8 cellular contexts compared by ENCODE assay signal in the genomic region with DNA sequence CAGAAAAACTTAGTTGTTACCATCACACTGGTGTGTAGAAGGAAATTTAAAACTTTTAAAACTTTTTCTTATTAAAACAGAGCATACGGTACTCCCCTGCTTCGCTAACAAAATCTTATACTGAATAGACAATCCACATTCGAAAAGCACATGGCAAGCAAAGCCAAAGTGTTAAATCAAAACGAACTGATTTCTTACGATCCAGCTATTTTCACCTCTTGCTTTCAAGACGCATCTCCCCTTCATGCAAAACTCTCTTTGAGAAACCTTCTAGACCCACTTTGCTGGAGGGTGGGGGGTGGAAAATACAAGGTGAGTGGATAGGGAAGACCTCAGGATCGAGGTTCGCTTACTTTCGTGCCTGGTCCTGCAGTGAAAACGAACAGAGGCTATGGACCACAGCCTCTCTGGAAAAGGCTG. TPM values are rescaled to one million over a fixed set of nuclear protein-coding genes. Genes with fewer than 3 reads are reported as not detected.
DNase-seq lines count a peak whose midpoint lies in the region; ATAC-seq and TF ChIP-seq lines count a peak whose summit lies in the region.

No MANE protein-coding gene starts in this region.

- peak; percentile 1; the same call in 1 of the 2 replicates for TF ChIP-seq RAD21 in Ishikawa (IDR thresholded peaks at IDR 0.05; ENCODE audit: low read depth)

- ATAC-seq in naive thymus-derived CD4-positive, alpha-beta T cell = no peak
- no peak for ATAC-seq in HG03175 (IDR thresholded peaks at IDR 0.05; ENCODE audit: unreplicated experiment)
- no peak for ATAC-seq in GM18505 (IDR thresholded peaks at IDR 0.05; ENCODE audit: unreplicated experiment)

- peaks cover 29% of the 10 kb centered on the region in 2 donors for H3K4me1 ChIP-seq in naive thymus-derived CD4-positive, alpha-beta T cell (ENCODE audit: control insufficient read depth in 2 of 2, insufficient read depth in 2 of 2, low read length in 2 of 2)

- TF ChIP-seq POLR2A in GM18505 (IDR thresholded peaks at IDR 0.05; ENCODE audit: borderline replicate concordance, extremely low read depth, insufficient read depth, insufficient read length) = no peak

- H3K9me3 Mint-ChIP-seq in naive thymus-derived CD4-positive, alpha-beta T cell = peaks cover 0 to 2% (median 0%) of the 10 kb centered on the region in 11 donors

- no peak for DNase-seq in BJ (ENCODE audit: low read depth)
- no peak for DNase-seq in choroid plexus epithelial cell (ENCODE audit: low read depth)
- no peak for DNase-seq in naive thymus-derived CD4-positive, alpha-beta T cell
- DNase-seq in NCI-H2227 treated with DMSO at 0.1 percent for 48 hours (lab: John Stamatoyannopoulos, UW) = no peak
- DNase-seq in NCI-H1436 (lab: John Stamatoyannopoulos, UW) = no peak

- H3K9me3 ChIP-seq in naive thymus-derived CD4-positive, alpha-beta T cell (ENCODE audit: control insufficient read depth in 2 of 3, low read length in 3 of 3) = no peaks in the 10 kb centered on the region

- TF ChIP-seq EP300 in Ishikawa (IDR thresholded peaks at IDR 0.05; ENCODE audit: borderline replicate concordance) = no peak

- H3K27ac Mint-ChIP-seq in naive thymus-derived CD4-positive, alpha-beta T cell = peak overlapping the region; percentile 91 to 99 (median 95)

- H3K36me3 Mint-ChIP-seq in naive thymus-derived CD4-positive, alpha-beta T cell = peaks cover 9 to 28% (median 12%) of the 10 kb centered on the region in 5 donors

- peaks cover 42 to 79% (median 68%) of the 10 kb centered on the region in 7 donors for H3K4me1 Mint-ChIP-seq in naive thymus-derived CD4-positive, alpha-beta T cell

- TF ChIP-seq CTCF in BJ (IDR thresholded peaks at IDR 0.05; ENCODE audit: insufficient read depth, low read depth, low read length) (no peak), choroid plexus epithelial cell (conservative IDR thresholded peaks at IDR 0.05; ENCODE audit: low read depth, low read length) (no peak)

- H3K36me3 ChIP-seq in BJ (ENCODE audit: control insufficient read depth, insufficient read depth, low read length) = no peaks in the 10 kb centered on the region
- peaks cover 0 to 12% (median 0%) of the 10 kb centered on the region in 3 experiments for H3K36me3 ChIP-seq in naive thymus-derived CD4-positive, alpha-beta T cell (ENCODE audit: control insufficient read depth in 2 of 3, insufficient read depth in 3 of 3, low read length in 3 of 3)

- intact Hi-C loops in naive thymus-derived CD4-positive, alpha-beta T cell (cut with micrococcal nuclease) = loop anchor here (1.0 to 10.0 kb wide), 6 partner anchors 35 to 1885 kb away; a partner anchor contains a TSS

- peak overlapping the region; percentile 94 for H3K27ac ChIP-seq in naive thymus-derived CD4-positive, alpha-beta T cell (ENCODE audit: low read depth, low read length)

- H3K27me3 Mint-ChIP-seq in naive thymus-derived CD4-positive, alpha-beta T cell = peaks cover 0 to 3% (median 0%) of the 10 kb centered on the region in 5 donors

- no peaks in the 10 kb centered on the region for H3K27me3 ChIP-seq in BJ (ENCODE audit: control insufficient read depth, insufficient read depth, low read length)
- no peaks in the 10 kb centered on the region for H3K27me3 ChIP-seq in naive thymus-derived CD4-positive, alpha-beta T cell (ENCODE audit: control insufficient read depth in 2 of 2, insufficient read depth in 2 of 2, low read length in 2 of 2)

- CTCF ChIA-PET in BJ (lab: Yijun Ruan, JAX) = no interaction called here
- CTCF ChIA-PET in naive thymus-derived CD4-positive, alpha-beta T cell (lab: Charles Lee) = no interaction called here

- peak overlapping the region; percentile 87 to 99 (median 97) for H3K4me3 Mint-ChIP-seq in naive thymus-derived CD4-positive, alpha-beta T cell

- POLR2A ChIA-PET in BJ (lab: Charles Lee) = no interaction called here
- POLR2A ChIA-PET in naive thymus-derived CD4-positive, alpha-beta T cell (lab: Charles Lee) = interaction anchor here (0.8 to 2.0 kb wide), 5 partner anchors 76 to 308 kb away, joined by 3 to 7 read pairs (median 3); a partner anchor contains a TSS

- peak overlapping the region; percentile 88 for H3K4me3 ChIP-seq in BJ (ENCODE audit: low read depth, low read length)
- H3K4me3 ChIP-seq in choroid plexus epithelial cell (ENCODE audit: low read depth, low read length) = peak overlapping the region; percentile 80
- peak overlapping the region; percentile 96 for H3K4me3 ChIP-seq in naive thymus-derived CD4-positive, alpha-beta T cell (ENCODE audit: low read length)

TF ChIP-seq in Ishikawa, 13 proteins besides CTCF, POLR2A, EP300 and RAD21:
- no peak for TF ChIP-seq TAF1 (IDR thresholded peaks at IDR 0.05; ENCODE audit: low read depth)
- TF ChIP-seq, protein P1, sequence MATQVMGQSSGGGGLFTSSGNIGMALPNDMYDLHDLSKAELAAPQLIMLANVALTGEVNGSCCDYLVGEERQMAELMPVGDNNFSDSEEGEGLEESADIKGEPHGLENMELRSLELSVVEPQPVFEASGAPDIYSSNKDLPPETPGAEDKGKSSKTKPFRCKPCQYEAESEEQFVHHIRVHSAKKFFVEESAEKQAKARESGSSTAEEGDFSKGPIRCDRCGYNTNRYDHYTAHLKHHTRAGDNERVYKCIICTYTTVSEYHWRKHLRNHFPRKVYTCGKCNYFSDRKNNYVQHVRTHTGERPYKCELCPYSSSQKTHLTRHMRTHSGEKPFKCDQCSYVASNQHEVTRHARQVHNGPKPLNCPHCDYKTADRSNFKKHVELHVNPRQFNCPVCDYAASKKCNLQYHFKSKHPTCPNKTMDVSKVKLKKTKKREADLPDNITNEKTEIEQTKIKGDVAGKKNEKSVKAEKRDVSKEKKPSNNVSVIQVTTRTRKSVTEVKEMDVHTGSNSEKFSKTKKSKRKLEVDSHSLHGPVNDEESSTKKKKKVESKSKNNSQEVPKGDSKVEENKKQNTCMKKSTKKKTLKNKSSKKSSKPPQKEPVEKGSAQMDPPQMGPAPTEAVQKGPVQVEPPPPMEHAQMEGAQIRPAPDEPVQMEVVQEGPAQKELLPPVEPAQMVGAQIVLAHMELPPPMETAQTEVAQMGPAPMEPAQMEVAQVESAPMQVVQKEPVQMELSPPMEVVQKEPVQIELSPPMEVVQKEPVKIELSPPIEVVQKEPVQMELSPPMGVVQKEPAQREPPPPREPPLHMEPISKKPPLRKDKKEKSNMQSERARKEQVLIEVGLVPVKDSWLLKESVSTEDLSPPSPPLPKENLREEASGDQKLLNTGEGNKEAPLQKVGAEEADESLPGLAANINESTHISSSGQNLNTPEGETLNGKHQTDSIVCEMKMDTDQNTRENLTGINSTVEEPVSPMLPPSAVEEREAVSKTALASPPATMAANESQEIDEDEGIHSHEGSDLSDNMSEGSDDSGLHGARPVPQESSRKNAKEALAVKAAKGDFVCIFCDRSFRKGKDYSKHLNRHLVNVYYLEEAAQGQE (IDR thresholded peaks at IDR 0.05; ENCODE audit: low read depth) = no peak
- TF ChIP-seq, protein P2, sequence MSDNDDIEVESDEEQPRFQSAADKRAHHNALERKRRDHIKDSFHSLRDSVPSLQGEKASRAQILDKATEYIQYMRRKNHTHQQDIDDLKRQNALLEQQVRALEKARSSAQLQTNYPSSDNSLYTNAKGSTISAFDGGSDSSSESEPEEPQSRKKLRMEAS (IDR thresholded peaks at IDR 0.05) = no peak; the same call in 1 of the 2 replicates
- no peak for TF ChIP-seq ZBTB7A (IDR thresholded peaks at IDR 0.05; ENCODE audit: low read depth)
- TF ChIP-seq CEBPB (IDR thresholded peaks at IDR 0.05) = no peak
- no peak for TF ChIP-seq NFIC (IDR thresholded peaks at IDR 0.05)
- TF ChIP-seq, protein P3, sequence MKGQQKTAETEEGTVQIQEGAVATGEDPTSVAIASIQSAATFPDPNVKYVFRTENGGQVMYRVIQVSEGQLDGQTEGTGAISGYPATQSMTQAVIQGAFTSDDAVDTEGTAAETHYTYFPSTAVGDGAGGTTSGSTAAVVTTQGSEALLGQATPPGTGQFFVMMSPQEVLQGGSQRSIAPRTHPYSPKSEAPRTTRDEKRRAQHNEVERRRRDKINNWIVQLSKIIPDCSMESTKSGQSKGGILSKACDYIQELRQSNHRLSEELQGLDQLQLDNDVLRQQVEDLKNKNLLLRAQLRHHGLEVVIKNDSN (IDR thresholded peaks at IDR 0.05) = no peak

RNA-seq across cellular contexts. Expression of a gene that starts 0.3 kb away (rescaled TPM):
- 11.4 and 25.9 TPM in 2 replicates for polyA plus RNA-seq in BJ (2011; rRNA removed)
- 37.0 and 81.4 TPM in 2 replicates for polyA minus RNA-seq in BJ (2011; rRNA and poly(A)+ RNA removed)
- 10 to 100 TPM; 13.2 to 46.7 (median 19.0) TPM for total RNA-seq in naive thymus-derived CD4-positive, alpha-beta T cell
- 10 to 100 TPM; 18.5 to 25.8 TPM for polyA plus RNA-seq in naive thymus-derived CD4-positive, alpha-beta T cell

RNA-seq across cellular contexts. Expression of a gene that starts 0.8 kb away (rescaled TPM):
- polyA plus RNA-seq in BJ (2011; rRNA removed) = 16.1 and 36.3 TPM in 2 replicates
- 12.1 and 12.5 TPM in 2 replicates for polyA minus RNA-seq in BJ (2011; rRNA and poly(A)+ RNA removed)
- 10 to 100 TPM; 35.6 to 84.0 (median 79.0) TPM for total RNA-seq in naive thymus-derived CD4-positive, alpha-beta T cell
- polyA plus RNA-seq in naive thymus-derived CD4-positive, alpha-beta T cell = 10 to 100 TPM; 80.7 to 90.3 TPM
